17 cellular contexts compared by ENCODE assay signal in genomic region chr6:147117580-147117979, GRCh38.
DNase-seq lines count a peak whose midpoint lies in the region; ATAC-seq and TF ChIP-seq lines count a peak whose summit lies in the region.
"Had no signal": no experiment of that assay in that cellular context is flagged by ENCODE, and none has a peak within 500 bp of the region (broad histone marks: within the 10 kb centered on the region; RNA-seq: fewer than 3 reads in every experiment).

No MANE protein-coding gene starts in this region.

- H3F3A ChIP-seq in SK-N-SH (replicated peaks; ENCODE audit: insufficient read depth), result no peaks in the 10 kb centered on the region

- H3K9me3 ChIP-seq in SK-N-SH, result no peaks in the 10 kb centered on the region
- H3K9me3 ChIP-seq in subcutaneous abdominal adipose tissue (ENCODE audit: control insufficient read depth in 5 of 5, low read length in 5 of 5), result peaks cover 0 to 4% (median 0%) of the 10 kb centered on the region in 5 donors
- H3K9me3 ChIP-seq in gastrocnemius medialis, result no peaks in the 10 kb centered on the region
- H3K9me3 ChIP-seq in tibial nerve, result peaks cover 0 to 4% (median 0%) of the 10 kb centered on the region in 4 donors
- H3K9me3 ChIP-seq: body of pancreas had no signal

- in situ Hi-C loops in gastrocnemius medialis (cut with MboI; ENCODE audit: low sequenced_read_pairs in 4 of 4), result no loop called here

- no peak overlapping the region for H3K4me3 ChIP-seq in SK-N-SH (ENCODE audit: low read depth in 2 of 2, low read length in 1 of 2)
- H3K4me3 ChIP-seq in subcutaneous abdominal adipose tissue (ENCODE audit: low read depth in 1 of 5, low read length in 5 of 5), result peak overlapping the region in 4 of 5 donors; percentile 26 to 36 (median 30)
- H3K4me3 ChIP-seq in gastrocnemius medialis, result no peak overlapping the region
- no peak overlapping the region for H3K4me3 ChIP-seq in H7 (ENCODE audit: insufficient read depth, low read depth, low read length)
- H3K4me3 ChIP-seq in tibial nerve, result peak overlapping the region in 2 of 4 donors; percentile 13 to 17
- H3K4me3 ChIP-seq: body of pancreas had no signal

- intact Hi-C loops in gastrocnemius medialis (cut with DNase I; ENCODE audit: low total_unique reads), result no loop called here

- no peak overlapping the region for H2AFZ ChIP-seq in SK-N-SH (ENCODE audit: low read depth)

- H3K9me2 ChIP-seq in SK-N-SH, result no peaks in the 10 kb centered on the region

- H3K4me1 ChIP-seq in SK-N-SH (ENCODE audit: control insufficient read depth in 1 of 2, insufficient read depth in 2 of 2, low read depth in 1 of 2, low read length in 1 of 2) (no peaks in the 10 kb centered on the region; a peak in 1 of 4 replicates), subcutaneous abdominal adipose tissue (ENCODE audit: control insufficient read depth in 5 of 5, insufficient read depth in 5 of 5, low read length in 5 of 5) (peaks cover 0 to 7% (median 5%) of the 10 kb centered on the region in 5 donors), gastrocnemius medialis (no peaks in the 10 kb centered on the region), tibial nerve (peaks cover 0 to 8% (median 0%) of the 10 kb centered on the region in 4 donors)
- H3K4me1 ChIP-seq: body of pancreas had no signal

- peak; percentile 59; the same call in 2 of the 3 replicates for ATAC-seq in SK-N-SH treated with all-trans-retinoic acid at 6 μM for 48 hours
- ATAC-seq in gastrocnemius medialis, result no peak
- ATAC-seq: body of pancreas; effector memory CD8-positive, alpha-beta T cell had no signal

- WGBS in SK-N-SH (ENCODE audit: low lambda C conversion rate), result 73% methylated on average over 4 of the region's 4 CpGs
- WGBS in tibial nerve, 2 donors, result 34 to 35% methylated on average over 4 of the region's 4 CpGs

- no peaks in the 10 kb centered on the region for H4K20me1 ChIP-seq in SK-N-SH (ENCODE audit: insufficient read depth)

- H3K36me3 ChIP-seq in SK-N-SH (replicated peaks in 1 of 2; ENCODE audit: control insufficient read depth in 1 of 2, insufficient read depth in 2 of 2, low read length in 1 of 2), result no peaks in the 10 kb centered on the region
- H3K36me3 ChIP-seq in subcutaneous abdominal adipose tissue (ENCODE audit: control insufficient read depth in 5 of 5, insufficient read depth in 5 of 5, low read length in 5 of 5), result no peaks in the 10 kb centered on the region
- H3K36me3 ChIP-seq in gastrocnemius medialis, result no peaks in the 10 kb centered on the region
- H3K36me3 ChIP-seq in H7 (replicated peaks; ENCODE audit: control insufficient read depth, insufficient read depth, low read length), result no peaks in the 10 kb centered on the region
- H3K36me3 ChIP-seq in tibial nerve, result no peaks in the 10 kb centered on the region

- TF ChIP-seq CTCF in SK-N-SH (IDR thresholded peaks at IDR 0.05) (no peak), gastrocnemius medialis (IDR thresholded peaks at IDR 0.05 in 4 of 5, conservative IDR thresholded peaks at IDR 0.05 in 1 of 5) (no peak), tibial nerve (IDR thresholded peaks at IDR 0.05) (no peak)

- no peaks in the 10 kb centered on the region for H3K79me2 ChIP-seq in SK-N-SH (ENCODE audit: insufficient read depth)

- CTCF ChIA-PET in SK-N-SH (lab: Yijun Ruan, JAX), result no interaction called here

- no peak for TF ChIP-seq RAD21 in SK-N-SH (IDR thresholded peaks at IDR 0.05; ENCODE audit: low read length)

- no peak overlapping the region for H3K9ac ChIP-seq in SK-N-SH
- no peak overlapping the region for H3K9ac ChIP-seq in subcutaneous abdominal adipose tissue (ENCODE audit: low read length in 5 of 5)

- no peak for TF ChIP-seq EP300 in SK-N-SH (IDR thresholded peaks at IDR 0.05; ENCODE audit: borderline replicate concordance in 1 of 2, low read depth in 1 of 2, low read length in 1 of 2)
- TF ChIP-seq EP300 in tibial nerve (IDR thresholded peaks at IDR 0.05), result no peak

- no peak overlapping the region for H3K4me2 ChIP-seq in SK-N-SH

- DNase-seq in SK-N-SH (no peak), astrocyte of the hippocampus (ENCODE audit: low read depth, low spot score) (peak; percentile 29), iris pigment epithelial cell (ENCODE audit: low read depth) (peak; percentile 35), gastrocnemius medialis (no peak), H7 (no peak), tibial nerve (ENCODE audit: low spot score in 2 of 2) (no peak)
- DNase-seq: 8988T; activated CD8-positive, alpha-beta memory T cell treated with anti-CD3 and anti-CD28 coated beads for 24 hours; activated effector memory CD4-positive, alpha-beta T cell treated with anti-CD3 and anti-CD28 coated beads, Interleukin-2, amount 50 U/mL, for 16 hours; body of pancreas; CD8-positive, alpha-beta memory T cell; effector memory CD8-positive, alpha-beta T cell; NCI-H446; stimulated activated CD4-positive, alpha-beta T cell treated with anti-CD3 and anti-CD28 coated beads, Interleukin-2, amount 100 ng/mL, for 24 hours; stimulated activated CD8-positive, alpha-beta memory T cell treated with anti-CD3 and anti-CD28 coated beads, Interleukin-4, amount 100 ng/mL, for 48 hours had no signal

- POLR2A ChIA-PET in SK-N-SH (lab: Yijun Ruan, JAX), result no interaction called here

- TF ChIP-seq POLR2A in gastrocnemius medialis (IDR thresholded peaks at IDR 0.05) (no peak), tibial nerve (IDR thresholded peaks at IDR 0.05) (no peak)

- H3K27ac ChIP-seq in SK-N-SH (ENCODE audit: low read depth in 2 of 2, low read length in 1 of 2) (no peak overlapping the region), subcutaneous abdominal adipose tissue (ENCODE audit: low read depth, low read length) (no peak overlapping the region), gastrocnemius medialis (no peak overlapping the region), tibial nerve (no peak overlapping the region)
- H3K27ac ChIP-seq: body of pancreas had no signal

- H3K27me3 ChIP-seq in SK-N-SH (ENCODE audit: insufficient read depth) (no peaks in the 10 kb centered on the region), subcutaneous abdominal adipose tissue (ENCODE audit: control insufficient read depth in 5 of 5, insufficient read depth in 4 of 5, low read length in 5 of 5) (no peaks in the 10 kb centered on the region), gastrocnemius medialis (no peaks in the 10 kb centered on the region), H7 (ENCODE audit: control insufficient read depth, insufficient read depth, low read length) (no peaks in the 10 kb centered on the region), tibial nerve (no peaks in the 10 kb centered on the region)
- H3K27me3 ChIP-seq: body of pancreas had no signal

TF ChIP-seq in SK-N-SH treated with all-trans-retinoic acid at 6 μM for 48 hours, 23 proteins besides CTCF, POLR2A, EP300 and RAD21 (continues in another document):
- TF ChIP-seq ZFP3 (CRISPR knock-in tag; IDR thresholded peaks at IDR 0.05) (no peak), ZC3H10 (CRISPR knock-in tag; IDR thresholded peaks at IDR 0.05) (no peak), TCF4 (CRISPR knock-in tag; IDR thresholded peaks at IDR 0.05; ENCODE audit: borderline replicate concordance) (no peak), ZNF8 (CRISPR knock-in tag; IDR thresholded peaks at IDR 0.05) (no peak), BACH2 (CRISPR knock-in tag; IDR thresholded peaks at IDR 0.05; ENCODE audit: borderline replicate concordance) (no peak)
- TF ChIP-seq, protein P1, sequence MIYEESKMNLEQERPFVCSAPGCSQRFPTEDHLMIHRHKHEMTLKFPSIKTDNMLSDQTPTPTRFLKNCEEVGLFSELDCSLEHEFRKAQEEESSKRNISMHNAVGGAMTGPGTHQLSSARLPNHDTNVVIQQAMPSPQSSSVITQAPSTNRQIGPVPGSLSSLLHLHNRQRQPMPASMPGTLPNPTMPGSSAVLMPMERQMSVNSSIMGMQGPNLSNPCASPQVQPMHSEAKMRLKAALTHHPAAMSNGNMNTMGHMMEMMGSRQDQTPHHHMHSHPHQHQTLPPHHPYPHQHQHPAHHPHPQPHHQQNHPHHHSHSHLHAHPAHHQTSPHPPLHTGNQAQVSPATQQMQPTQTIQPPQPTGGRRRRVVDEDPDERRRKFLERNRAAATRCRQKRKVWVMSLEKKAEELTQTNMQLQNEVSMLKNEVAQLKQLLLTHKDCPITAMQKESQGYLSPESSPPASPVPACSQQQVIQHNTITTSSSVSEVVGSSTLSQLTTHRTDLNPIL (CRISPR knock-in tag; IDR thresholded peaks at IDR 0.05; ENCODE audit: low read depth), result no peak

TF ChIP-seq in SK-N-SH, 30 proteins besides CTCF, POLR2A, EP300 and RAD21 (continues in another document):
- TF ChIP-seq RCOR1 (IDR thresholded peaks at IDR 0.05; ENCODE audit: low read length) (no peak), YY1 (IDR thresholded peaks at IDR 0.05; ENCODE audit: low read depth) (no peak), TEAD4 (IDR thresholded peaks at IDR 0.05; ENCODE audit: borderline replicate concordance, insufficient read depth) (no peak), ZBTB33 (IDR thresholded peaks at IDR 0.05; ENCODE audit: borderline replicate concordance, low read depth) (no peak), USF1 (IDR thresholded peaks at IDR 0.05; ENCODE audit: borderline replicate concordance, low read depth) (no peak), CHD2 (IDR thresholded peaks at IDR 0.05; ENCODE audit: low read length, partially characterized antibody) (no peak), MAX (IDR thresholded peaks at IDR 0.05; ENCODE audit: low read depth) (no peak), SMC3 (IDR thresholded peaks at IDR 0.05; ENCODE audit: low read depth, low read length) (no peak)

Comparison
In these comparisons a context has a peak if more than half of its experiments do, and no peak if none do; other contexts are left out.
1. DNase-seq: peak in astrocyte of the hippocampus (single experiment) and iris pigment epithelial cell (single experiment); none in SK-N-SH (single experiment), gastrocnemius medialis (0 of 2), H7 (single experiment) and tibial nerve (0 of 2).
2. H3K4me3 ChIP-seq: peak in subcutaneous abdominal adipose tissue (4 of 5); none in SK-N-SH (0 of 2), gastrocnemius medialis (0 of 4) and H7 (single experiment).